In the genomic region with DNA sequence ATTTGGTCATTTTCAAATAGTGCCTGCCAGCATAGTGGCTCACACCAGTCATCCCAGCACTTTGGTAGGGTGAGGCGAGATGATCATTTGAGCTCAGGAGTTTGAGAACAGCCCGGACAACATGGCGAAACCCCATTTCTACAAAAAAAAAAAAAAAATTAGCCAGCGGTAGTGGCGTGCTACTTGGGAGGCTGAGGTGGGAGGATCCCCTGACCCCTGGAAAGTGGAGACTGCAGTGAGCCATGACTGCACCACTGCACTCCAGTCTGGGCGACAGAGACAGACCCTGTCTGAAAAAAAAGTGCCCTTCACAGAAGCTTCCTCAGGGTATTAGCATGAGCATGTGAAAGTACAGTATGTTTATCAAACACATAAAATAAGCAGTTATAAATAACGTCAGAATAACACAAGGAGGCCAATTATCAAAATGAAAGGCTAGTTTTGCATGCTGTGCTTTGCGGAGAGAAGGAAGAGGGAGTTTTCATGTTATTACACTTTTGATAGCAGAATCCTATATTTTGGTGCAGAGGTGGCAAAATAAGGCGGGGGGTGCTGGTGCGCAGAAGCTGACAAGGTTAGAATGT, we compare ENCODE assay signal across 8 cellular contexts. TPM values are rescaled to one million over a fixed set of nuclear protein-coding genes. Genes with fewer than 3 reads are reported as not detected.
DNase-seq lines count a peak whose midpoint lies in the region; ATAC-seq and TF ChIP-seq lines count a peak whose summit lies in the region.

No MANE protein-coding gene starts in this region.

- POLR2A ChIA-PET in IMR-90 (lab: Charles Lee; ENCODE audit: unreplicated experiment): interaction anchor here (0.6 to 1.7 kb wide), 2 partner anchors 37 to 98 kb away, joined by 3 to 9 read pairs; no protein-coding TSS in a partner anchor

- peak overlapping the region; percentile 91 for H3K56ac ChIP-seq in IMR-90 (ENCODE audit: extremely low read depth, insufficient read depth, low read length)
- H3K56ac ChIP-seq in mesendoderm (ENCODE audit: low read length): peak overlapping the region; percentile 91

- peak overlapping the region; percentile 66 for H3K9ac ChIP-seq in IMR-90 (ENCODE audit: low read depth, low read length)
- H3K9ac ChIP-seq in mesendoderm (ENCODE audit: low read length): peak overlapping the region; percentile 86

- dilution Hi-C loops in IMR-90 (cut with HindIII; ENCODE audit: low sequenced_read_pairs, unreplicated experiment): no loop called here

- peak overlapping the region; percentile 81 for H3K4ac ChIP-seq in IMR-90 (ENCODE audit: low read depth, low read length)
- H3K4ac ChIP-seq in mesendoderm (ENCODE audit: low read depth, low read length): no peak overlapping the region

- intact Hi-C loops in IMR-90 (cut with micrococcal nuclease): loop anchor here (1.0 to 5.0 kb wide), 3 partner anchors 13 to 133 kb away; a partner anchor contains a TSS

- DNase-seq in IMR-90: no peak
- DNase-seq in mesendoderm: no peak
- no peak for DNase-seq in islet precursor cell
- DNase-seq in GM19238 (ENCODE audit: insufficient read length, low spot score): no peak

- no peaks in the 10 kb centered on the region for H3K9me3 Mint-ChIP-seq in brain

- in situ Hi-C loops in IMR-90 (cut with MboI; ENCODE audit: low sequenced_read_pairs): no loop called here

- H4K20me1 ChIP-seq in IMR-90 (ENCODE audit: insufficient read depth, low read length): no peaks in the 10 kb centered on the region

- peak overlapping the region; percentile 31 for H3K4me2 ChIP-seq in IMR-90 (ENCODE audit: low read depth, low read length)
- H3K4me2 ChIP-seq in mesendoderm (ENCODE audit: low read length): peak overlapping the region; percentile 61

- H3K36me3 ChIP-seq in ACC112 (ENCODE audit: insufficient read depth, low read length) (no peaks in the 10 kb centered on the region), IMR-90 (ENCODE audit: control insufficient read depth, insufficient read depth, low read length) (peaks cover 13% of the 10 kb centered on the region), mesendoderm (ENCODE audit: control insufficient read depth, insufficient read depth, low read length) (peaks cover 2% of the 10 kb centered on the region)

- H3K4me3 ChIP-seq in ACC112 (ENCODE audit: low read depth, low read length) (peak overlapping the region; percentile 96), IMR-90 (ENCODE audit: insufficient read depth, low read depth, low read length) (peak overlapping the region; percentile 31), mesendoderm (ENCODE audit: low read length) (peak overlapping the region; percentile 32)

- H4K8ac ChIP-seq in IMR-90 (ENCODE audit: low read depth in 2 of 2, low read length in 2 of 2) (peak overlapping the region; percentile 74 to 81), mesendoderm (ENCODE audit: low read depth, low read length) (peak overlapping the region; percentile 30)

- H3K9me3 ChIP-seq in IMR-90 (ENCODE audit: control insufficient read depth, insufficient read depth, low read length): no peaks in the 10 kb centered on the region

- H3K79me2 ChIP-seq in ACC112 (ENCODE audit: control insufficient read depth, insufficient read depth, low read length, unreplicated experiment) (peaks cover 38% of the 10 kb centered on the region), mesendoderm (ENCODE audit: control insufficient read depth, insufficient read depth, low read length) (peaks cover 35% of the 10 kb centered on the region)

- H2BK20ac ChIP-seq in IMR-90 (ENCODE audit: low read depth, low read length): peak overlapping the region; percentile 27

- TF ChIP-seq RAD21 in IMR-90 (IDR thresholded peaks at IDR 0.05; ENCODE audit: low read length): no peak

- TF ChIP-seq CTCF in IMR-90 (conservative IDR thresholded peaks at IDR 0.05; ENCODE audit: low read depth, low read length): no peak
- no peak for TF ChIP-seq CTCF in brain (conservative IDR thresholded peaks at IDR 0.05)

- H2BK15ac ChIP-seq in IMR-90 (ENCODE audit: low read depth, low read length): peak overlapping the region; percentile 7; the same call in 1 of the 3 replicates
- H2BK15ac ChIP-seq in mesendoderm (replicated peaks; ENCODE audit: low read depth): no peak overlapping the region

- H2BK5ac ChIP-seq in IMR-90 (ENCODE audit: low read depth, low read length, poor library complexity, severe bottlenecking) (peak overlapping the region; percentile 74), mesendoderm (ENCODE audit: low read length) (no peak overlapping the region)

- peak overlapping the region; percentile 89 for H3K23ac ChIP-seq in IMR-90 (ENCODE audit: low read depth, low read length)
- H3K23ac ChIP-seq in mesendoderm (ENCODE audit: low read length): no peak overlapping the region

- peak overlapping the region; percentile 52 for H2BK120ac ChIP-seq in IMR-90 (ENCODE audit: low read depth, low read length)
- H2BK120ac ChIP-seq in mesendoderm (ENCODE audit: low read depth, low read length): no peak overlapping the region

- ATAC-seq in IMR-90 (ENCODE audit: low read depth) (no peak), HG03521 (IDR thresholded peaks at IDR 0.05; ENCODE audit: unreplicated experiment) (no peak), GM19452 (IDR thresholded peaks at IDR 0.05; ENCODE audit: unreplicated experiment) (no peak)

- TF ChIP-seq POLR2A in IMR-90 (IDR thresholded peaks at IDR 0.05; ENCODE audit: low read depth, low read length): no peak

- H3K9me1 ChIP-seq in IMR-90 (ENCODE audit: insufficient read depth, low read length): peaks cover 3% of the 10 kb centered on the region; the same call in 1 of the 2 replicates

- no TSS peak for BruUV-seq in IMR-90 (replicated peaks; lab: Mats Ljungman, UMichigan)

- peaks cover 24% of the 10 kb centered on the region for H3K27me3 Mint-ChIP-seq in brain

- no CpG with 5 or more reads among the region's 10 CpGs for WGBS in IMR-90 (ENCODE audit: extremely low coverage in 2 of 2, insufficient read length in 1 of 2), 2 experiments
- WGBS in mesendoderm (ENCODE audit: extremely low coverage, insufficient coverage, low lambda C conversion rate): no CpG with 5 or more reads among the region's 10 CpGs

- H2AK9ac ChIP-seq in IMR-90 (replicated peaks; ENCODE audit: low read depth, low read length, poor library complexity): no peak overlapping the region

- H3K18ac ChIP-seq in IMR-90 (ENCODE audit: low read depth, low read length): peak overlapping the region; percentile 10
- H3K18ac ChIP-seq in mesendoderm (ENCODE audit: low read length): no peak overlapping the region

- CTCF ChIA-PET in IMR-90 (lab: Yijun Ruan, JAX): interaction anchor here (1.0 to 2.1 kb wide), 2 partner anchors 126 to 136 kb away, joined by 3 to 6 read pairs; no protein-coding TSS in a partner anchor

- H2AK5ac ChIP-seq in IMR-90 (ENCODE audit: low read depth, low read length) (peak overlapping the region; percentile 50; the same call in 1 of the 2 replicates), mesendoderm (ENCODE audit: low read length) (peak overlapping the region; percentile 34)

- H3K27me3 ChIP-seq in ACC112 (ENCODE audit: insufficient read depth, low read length) (no peaks in the 10 kb centered on the region), IMR-90 (ENCODE audit: control insufficient read depth, insufficient read depth, low read length) (no peaks in the 10 kb centered on the region), mesendoderm (ENCODE audit: insufficient read depth, low read length, poor library complexity) (no peaks in the 10 kb centered on the region)

- peaks cover 55% of the 10 kb centered on the region for H3K4me1 Mint-ChIP-seq in brain

- H3K27ac Mint-ChIP-seq in brain: peak overlapping the region; percentile 89 to 99 (median 99)

- H2AFZ ChIP-seq in ACC112 (ENCODE audit: low read length, unreplicated experiment) (peak overlapping the region; percentile 82), IMR-90 (replicated peaks; ENCODE audit: low read length, poor library complexity) (peak overlapping the region; percentile 92)

- H3K36me3 Mint-ChIP-seq in brain: peaks cover 21% of the 10 kb centered on the region

- H3K4me1 ChIP-seq in ACC112 (ENCODE audit: control insufficient read depth, insufficient read depth, low read length, unreplicated experiment) (peaks cover 16% of the 10 kb centered on the region), IMR-90 (ENCODE audit: control insufficient read depth, insufficient read depth, low read length) (no peaks in the 10 kb centered on the region), mesendoderm (ENCODE audit: control insufficient read depth, low read depth, low read length) (peaks cover 3% of the 10 kb centered on the region)

- H3K79me1 ChIP-seq in IMR-90 (ENCODE audit: low read depth in 1 of 2, low read length in 2 of 2) (peaks cover 16 to 37% of the 10 kb centered on the region in 2 experiments), mesendoderm (ENCODE audit: low read length) (peaks cover 14% of the 10 kb centered on the region)

- H3K27ac ChIP-seq in ACC112 (ENCODE audit: low read depth, low read length) (peak overlapping the region; percentile 58), IMR-90 (ENCODE audit: insufficient read depth, low read length) (peak overlapping the region; percentile 74), mesendoderm (ENCODE audit: low read depth, low read length) (peak overlapping the region; percentile 76)

- H4K5ac ChIP-seq in IMR-90 (ENCODE audit: low read depth, low read length) (peak overlapping the region; percentile 92), mesendoderm (ENCODE audit: low read length) (peak overlapping the region; percentile 84)

- H3K4me3 Mint-ChIP-seq in brain: peak overlapping the region; percentile 94 to 97 (median 97)

- peak overlapping the region; percentile 10 for H4K91ac ChIP-seq in IMR-90 (ENCODE audit: insufficient read depth, low read depth, low read length)

- peak overlapping the region; percentile 89 for H3K14ac ChIP-seq in IMR-90 (replicated peaks; ENCODE audit: low read depth, low read length)

RNA-seq across cellular contexts. Expression of a gene that starts 0.8 kb away (rescaled TPM):
- 25.8 and 26.3 TPM in 2 replicates for total RNA-seq in IMR-90 (2012; rRNA removed)
- polyA plus RNA-seq in IMR-90 (2012; rRNA removed) (22.6 and 25.1 TPM in 2 replicates), brain (ENCODE audit: insufficient read depth, low read depth, low replicate concordance) (32.6 TPM)
- 16.8 and 20.4 TPM in 2 replicates for polyA plus RNA-seq in IMR-90 (2012; cell fraction: cytosol; rRNA removed)
- 9.8 and 11.9 TPM in 2 replicates for polyA plus RNA-seq in IMR-90 (2012; cell fraction: nucleus; rRNA removed; ENCODE audit: low replicate concordance)
- polyA plus RNA-seq in mesendoderm (2013, experiment 1 of 2): 29.7 TPM
- polyA plus RNA-seq in mesendoderm (2013, experiment 2 of 2): 32.3 TPM

RNA-seq across cellular contexts. Expression of a gene that starts 38.8 kb away (rescaled TPM):
- total RNA-seq in IMR-90 (2012; rRNA removed): 3.4 and 7.5 TPM in 2 replicates
- polyA plus RNA-seq in IMR-90 (2012; rRNA removed): 3.8 and 5.4 TPM in 2 replicates
- polyA plus RNA-seq in IMR-90 (2012; cell fraction: cytosol; rRNA removed): 1.1 and 1.8 TPM in 2 replicates
- polyA plus RNA-seq in IMR-90 (2012; cell fraction: nucleus; rRNA removed; ENCODE audit: low replicate concordance): 1.1 and 6.7 TPM in 2 replicates
- 4.6 TPM for polyA plus RNA-seq in brain (ENCODE audit: insufficient read depth, low read depth, low replicate concordance)
- 4.2 TPM for polyA plus RNA-seq in mesendoderm (2013, experiment 1 of 2)
- 4.0 TPM for polyA plus RNA-seq in mesendoderm (2013, experiment 2 of 2)

Comparison
In these comparisons a context has a peak if more than half of its experiments do, and no peak if none do; other contexts are left out.
1. H3K4me3 ChIP-seq: peak in every context shown above with its lines; median percentile 96 in ACC112; 32 in mesendoderm; 31 in IMR-90.